16 cellular contexts compared by ENCODE assay signal in the genomic region with DNA sequence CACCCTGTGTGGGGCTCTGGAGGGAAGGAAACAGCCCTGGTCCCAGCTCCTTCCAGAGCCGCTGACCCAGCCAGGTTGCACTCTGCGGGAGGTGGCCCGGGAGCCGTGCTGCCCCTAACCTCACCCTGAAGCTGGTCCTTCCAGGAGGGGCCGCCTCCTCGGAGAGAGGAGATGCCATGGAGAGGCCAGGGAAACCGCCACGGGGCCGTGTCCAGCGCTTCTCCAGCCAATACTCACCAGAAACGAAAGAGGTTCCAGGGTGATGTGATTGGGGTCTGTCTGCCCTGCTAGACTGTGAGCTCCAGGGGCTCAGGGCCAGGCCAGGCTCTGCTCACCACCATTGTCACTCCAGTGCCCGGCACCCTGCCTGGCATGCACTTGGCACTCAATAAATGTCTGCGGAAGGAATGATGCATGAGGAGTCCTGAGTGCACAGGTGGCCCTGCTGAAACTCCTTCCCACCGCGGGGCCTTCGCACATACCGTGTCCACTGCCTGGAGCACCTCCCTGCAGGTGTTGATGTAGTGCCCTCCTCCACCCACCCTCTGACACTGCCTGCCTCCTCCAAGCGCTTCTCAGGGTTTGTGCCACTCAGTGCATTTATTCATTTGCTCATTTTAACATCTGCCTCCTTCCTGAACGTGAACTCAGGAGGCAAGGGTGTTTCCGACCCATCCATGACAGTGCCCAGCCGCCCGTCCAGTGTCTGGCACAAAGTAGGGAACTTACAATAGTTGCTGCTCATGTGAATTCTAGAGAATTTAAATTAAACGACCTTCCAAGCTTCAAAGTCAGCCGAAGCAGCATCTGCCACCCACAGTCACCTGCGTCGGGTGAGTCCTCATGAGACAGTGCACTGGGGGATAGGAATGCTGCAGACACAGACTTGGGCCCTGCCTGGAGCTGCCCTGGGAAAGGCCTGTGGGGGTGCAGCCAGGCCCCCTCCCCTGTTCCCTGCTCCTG. TPM values are rescaled to one million over a fixed set of nuclear protein-coding genes. Genes with fewer than 3 reads are reported as not detected.
DNase-seq lines count a peak whose midpoint lies in the region; ATAC-seq, FAIRE-seq and TF ChIP-seq lines count a peak whose summit lies in the region.
"Had no signal": no experiment of that assay in that cellular context is flagged by ENCODE, and none has a peak within 500 bp of the region (broad histone marks: within the 10 kb centered on the region; RNA-seq: fewer than 3 reads in every experiment).

No MANE protein-coding gene starts in this region.

- H3K27ac Mint-ChIP-seq in GM23338: no peak overlapping the region
- no peak overlapping the region for H3K27ac Mint-ChIP-seq in stimulated activated naive CD8-positive, alpha-beta T cell treated with anti-CD3 and anti-CD28 coated beads, Interleukin-15, amount 100 ng/mL, for 72 hours

- FAIRE-seq in HepG2 (lab: Jason Lieb, UNC): no peak
- FAIRE-seq: D721Med, GM12892 had no signal

- H3K4me3 ChIP-seq in left ventricle myocardium inferior (no peak overlapping the region), GM23338 (no peak overlapping the region), HepG2 (replicated peaks in 1 of 3; ENCODE audit: insufficient read depth in 1 of 3, low read depth in 2 of 3, low read length in 3 of 3) (no peak overlapping the region)

- H3K27me3 ChIP-seq in left ventricle myocardium inferior (ENCODE audit: low read depth) (peaks cover 11% of the 10 kb centered on the region), GM23338 (ENCODE audit: insufficient read depth) (no peaks in the 10 kb centered on the region), HepG2 (ENCODE audit: control insufficient read depth in 1 of 2, insufficient read depth in 2 of 2, low read length in 2 of 2) (peaks cover 14 to 62% of the 10 kb centered on the region in 2 experiments)

- TF ChIP-seq EP300 in HepG2 (IDR thresholded peaks at IDR 0.05; ENCODE audit: low read depth in 2 of 2, low read length in 2 of 2) (no peak), HepG2 (CRISPR knock-in tag; IDR thresholded peaks at IDR 0.05; ENCODE audit: borderline replicate concordance) (no peak)

- no peak for TF ChIP-seq POLR2A in HepG2 (IDR thresholded peaks at IDR 0.05; ENCODE audit: insufficient read depth in 1 of 2, low read depth in 2 of 2, low read length in 2 of 2)

- TF ChIP-seq CTCF in left ventricle myocardium inferior (IDR thresholded peaks at IDR 0.05; ENCODE audit: borderline replicate concordance) (no peak), GM23338 (conservative IDR thresholded peaks at IDR 0.05; ENCODE audit: low read depth in 2 of 2) (no peak), HepG2 (CRISPR knock-in tag; IDR thresholded peaks at IDR 0.05) (no peak)

- no peak for ATAC-seq in Right ventricle myocardium superior (ENCODE audit: poor library complexity)
- ATAC-seq in GM23338: peak; percentile 11; the same call in 2 of the 3 replicates
- ATAC-seq in HepG2: peak; percentile 11; the same call in 1 of the 3 replicates
- peak; percentile 31 for ATAC-seq in stimulated activated naive CD8-positive, alpha-beta T cell treated with anti-CD3 and anti-CD28 coated beads, Interleukin-15, amount 100 ng/mL, for 72 hours
- ATAC-seq in left colon: no peak

- 39% methylated on average over 23 of the region's 26 CpGs for WGBS in HepG2 (ENCODE audit: low lambda C conversion rate)

- H3K79me2 ChIP-seq in GM23338 (replicated peaks; ENCODE audit: insufficient read depth): no peaks in the 10 kb centered on the region
- H3K79me2 ChIP-seq in HepG2 (ENCODE audit: insufficient read depth, low read length): no peaks in the 10 kb centered on the region

- intact Hi-C loops in Right ventricle myocardium superior (cut with DNase I) (no loop called here), left ventricle myocardium inferior (cut with micrococcal nuclease) (no loop called here), HepG2 (cut with micrococcal nuclease; ENCODE audit: unreplicated experiment) (no loop called here), left colon (cut with DNase I, micrococcal nuclease) (no loop called here)

- H3K9me2 ChIP-seq in GM23338 (ENCODE audit: insufficient read depth): no peaks in the 10 kb centered on the region

- H3K36me3 ChIP-seq in left ventricle myocardium inferior (no peaks in the 10 kb centered on the region), GM23338 (ENCODE audit: insufficient read depth) (no peaks in the 10 kb centered on the region), HepG2 (replicated peaks in 1 of 2; ENCODE audit: control insufficient read depth in 1 of 2, insufficient read depth in 2 of 2, low read length in 2 of 2) (no peaks in the 10 kb centered on the region)

- H3K4me2 ChIP-seq in GM23338: no peak overlapping the region
- H3K4me2 ChIP-seq in HepG2 (ENCODE audit: low read depth, low read length): no peak overlapping the region

- H3K9me3 ChIP-seq in left ventricle myocardium inferior (replicated peaks) (no peaks in the 10 kb centered on the region), HepG2 (ENCODE audit: low read length) (no peaks in the 10 kb centered on the region)

- no peaks in the 10 kb centered on the region for H4K20me1 ChIP-seq in GM23338 (replicated peaks; ENCODE audit: insufficient read depth)
- H4K20me1 ChIP-seq in HepG2 (ENCODE audit: insufficient read depth, low read length): no peaks in the 10 kb centered on the region

- H3K4me1 ChIP-seq in left ventricle myocardium inferior (peaks cover 11% of the 10 kb centered on the region), GM23338 (ENCODE audit: insufficient read depth) (0 out of 2 replicates have a peak, but pooled peaks cover 5% of the 10 kb centered on the region), HepG2 (ENCODE audit: insufficient read depth, low read length) (no peaks in the 10 kb centered on the region)

- DNase-seq in Right ventricle myocardium superior: peak; percentile 20
- no peak for DNase-seq in left ventricle myocardium inferior
- no peak for DNase-seq in GM23338 (ENCODE audit: low spot score)
- DNase-seq in HepG2 (ENCODE audit: low spot score): no peak
- no peak for DNase-seq in stimulated activated naive CD8-positive, alpha-beta T cell treated with anti-CD3 and anti-CD28 coated beads, Interleukin-15, amount 100 ng/mL, for 72 hours
- DNase-seq in left colon: no peak
- DNase-seq in superior temporal gyrus (ENCODE audit: extremely low spot score): no peak
- DNase-seq: KG1, NCI-H1694 treated with DMSO at 0.1 percent for 48 hours, NCI-H2107, NCI-H2227 treated with DMSO at 0.1 percent for 48 hours, NCI-H510A treated with DMSO at 0.1 percent for 48 hours, NCI-H774 had no signal

- CTCF ChIA-PET in HepG2 (lab: Yijun Ruan, JAX; ENCODE audit: low intra/inter-chr PET ratio, low total read pairs): no interaction called here

- H3K36me3 Mint-ChIP-seq in GM23338 (ENCODE audit: low read depth): no peaks in the 10 kb centered on the region

- in situ Hi-C loops in HepG2 (cut with HindIII; ENCODE audit: extremely low pct_ligation_motif_present, low pct_unique_long_range_greater_than_20kb): no loop called here

- H3K27me3 Mint-ChIP-seq in GM23338 (ENCODE audit: insufficient read depth, low read depth, poor library complexity): peaks cover 3% of the 10 kb centered on the region
- no peaks in the 10 kb centered on the region for H3K27me3 Mint-ChIP-seq in stimulated activated naive CD8-positive, alpha-beta T cell treated with anti-CD3 and anti-CD28 coated beads, Interleukin-15, amount 100 ng/mL, for 72 hours

- H3K4me3 Mint-ChIP-seq in GM23338: no peak overlapping the region
- no peak overlapping the region for H3K4me3 Mint-ChIP-seq in stimulated activated naive CD8-positive, alpha-beta T cell treated with anti-CD3 and anti-CD28 coated beads, Interleukin-15, amount 100 ng/mL, for 72 hours

- BruUV-seq in HepG2 (replicated peaks; lab: Mats Ljungman, UMichigan): no TSS peak

- H3K9ac ChIP-seq in HepG2 (ENCODE audit: insufficient read depth, low read depth, low read length): no peak overlapping the region

- no peaks in the 10 kb centered on the region for H3K9me3 Mint-ChIP-seq in GM23338
- H3K9me3 Mint-ChIP-seq in stimulated activated naive CD8-positive, alpha-beta T cell treated with anti-CD3 and anti-CD28 coated beads, Interleukin-15, amount 100 ng/mL, for 72 hours: no peaks in the 10 kb centered on the region

- H3K4me1 Mint-ChIP-seq in GM23338: peaks cover 11% of the 10 kb centered on the region
- peaks cover 35% of the 10 kb centered on the region for H3K4me1 Mint-ChIP-seq in stimulated activated naive CD8-positive, alpha-beta T cell treated with anti-CD3 and anti-CD28 coated beads, Interleukin-15, amount 100 ng/mL, for 72 hours

- H3K27ac ChIP-seq in left ventricle myocardium inferior (replicated peaks): no peak overlapping the region
- H3K27ac ChIP-seq in GM23338 (ENCODE audit: low read depth): no peak overlapping the region
- H3K27ac ChIP-seq in HepG2 (ENCODE audit: extremely low read length, insufficient read depth, low read length): no peak overlapping the region
- H3K27ac ChIP-seq: C4-2B had no signal

- H2AFZ ChIP-seq in GM23338 (no peak overlapping the region; the same call in 1 of the 2 replicates), HepG2 (ENCODE audit: low read length) (no peak overlapping the region)

- no peaks in the 10 kb centered on the region for H3F3A ChIP-seq in GM23338 (replicated peaks; ENCODE audit: low read depth)

- TF ChIP-seq RAD21 in HepG2 (CRISPR knock-in tag; IDR thresholded peaks at IDR 0.05): no peak

- POLR2A ChIA-PET in HepG2 (lab: Yijun Ruan, JAX): no interaction called here

RNA-seq across cellular contexts. Expression of a gene that starts 30.3 kb away (rescaled TPM):
- total RNA-seq in Right ventricle myocardium superior: 91.5 TPM
- total RNA-seq in left ventricle myocardium inferior: 75.5 TPM
- 77.6 and 80.5 TPM in 2 replicates for total RNA-seq in GM23338 (2014; rRNA removed; shearing (Covaris generic))
- 22.9 and 32.6 TPM in 2 replicates for polyA plus RNA-seq in GM23338 (2016; fragmentation: Nextera tagmentation; extraction: Ambion mirVana)
- 29.6 and 34.2 TPM in 2 replicates for total RNA-seq in HepG2 (2016; rRNA removed; fragmentation: Illumina TruSeq; extraction: Trizol)
- total RNA-seq in HepG2 (2016; cell fraction: cytosol; rRNA removed; fragmentation: Illumina TruSeq; extraction: Trizol; ENCODE audit: low read depth): 29.5 and 32.8 TPM in 2 replicates
- total RNA-seq in HepG2 (2016; cell fraction: insoluble cytoplasmic fraction; rRNA removed; fragmentation: Illumina TruSeq; extraction: Trizol): 24.0 and 34.3 TPM in 2 replicates
- total RNA-seq in HepG2 (2016; cell fraction: membrane; rRNA removed; fragmentation: Illumina TruSeq; extraction: Trizol): 69.5 and 80.5 TPM in 2 replicates
- total RNA-seq in HepG2 (2016; cell fraction: nucleus; rRNA removed; fragmentation: Illumina TruSeq; extraction: Trizol): 16.2 and 19.5 TPM in 2 replicates
- 24.2 and 30.0 TPM in 2 replicates for polyA plus RNA-seq in HepG2 (2011; rRNA removed)
- 25.8 and 35.6 TPM in 2 replicates for polyA plus RNA-seq in HepG2 (2011; cell fraction: cytosol; rRNA removed)
- 24.4 and 25.9 TPM in 2 replicates for polyA plus RNA-seq in HepG2 (2011; cell fraction: nucleus; rRNA removed)
- 13.9 and 24.8 TPM in 2 replicates for polyA plus RNA-seq in HepG2 (2012)
- 44.0 and 53.1 TPM in 2 replicates for polyA plus RNA-seq in HepG2 (2016; cell fraction: cytosol; fragmentation: Illumina TruSeq; extraction: Trizol; ENCODE audit: low read depth)
- polyA plus RNA-seq in HepG2 (2016; cell fraction: insoluble cytoplasmic fraction; fragmentation: Illumina TruSeq; extraction: Trizol; ENCODE audit: low read depth): 40.7 and 50.0 TPM in 2 replicates
- polyA plus RNA-seq in HepG2 (2016; cell fraction: membrane; fragmentation: Illumina TruSeq; extraction: Trizol; ENCODE audit: low read depth): 80.4 and 89.1 TPM in 2 replicates
- 34.0 and 39.8 TPM in 2 replicates for polyA plus RNA-seq in HepG2 (2016; cell fraction: nucleus; fragmentation: Illumina TruSeq; extraction: Trizol; ENCODE audit: insufficient read depth, low read depth)
- polyA minus RNA-seq in HepG2 (2011; rRNA and poly(A)+ RNA removed; ENCODE audit: low replicate concordance): 9.8 and 33.7 TPM in 2 replicates
- polyA minus RNA-seq in HepG2 (2011; cell fraction: cytosol; rRNA and poly(A)+ RNA removed): 16.2 and 17.4 TPM in 2 replicates
- polyA minus RNA-seq in HepG2 (2011; cell fraction: nucleus; rRNA and poly(A)+ RNA removed): 6.2 and 7.1 TPM in 2 replicates
- total RNA-seq in left colon: 10 to 100 TPM; 26.9 to 44.8 TPM

Comparison
In these comparisons a context has a peak if more than half of its experiments do, and no peak if none do; other contexts are left out.
1. ATAC-seq: peak in GM23338 (single experiment), HepG2 (single experiment) and stimulated activated naive CD8-positive, alpha-beta T cell treated with anti-CD3 and anti-CD28 coated beads, Interleukin-15, amount 100 ng/mL, for 72 hours (single experiment); none in Right ventricle myocardium superior (single experiment) and left colon (single experiment).